Comparison of ENCODE assay signal across 1 cellular context in genomic region chr9:129888085-129888808, GRCh38.
TF ChIP-seq lines count a peak whose summit lies in the region.

No MANE protein-coding gene starts in this region.

TF ChIP-seq in H1, 55 proteins besides CTCF, POLR2A, EP300 and RAD21 (continued from another document):
- no peak for TF ChIP-seq JUN (IDR thresholded peaks at IDR 0.05; ENCODE audit: low read depth, low read length)
- TF ChIP-seq, protein P1, sequence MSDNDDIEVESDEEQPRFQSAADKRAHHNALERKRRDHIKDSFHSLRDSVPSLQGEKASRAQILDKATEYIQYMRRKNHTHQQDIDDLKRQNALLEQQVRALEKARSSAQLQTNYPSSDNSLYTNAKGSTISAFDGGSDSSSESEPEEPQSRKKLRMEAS (IDR thresholded peaks at IDR 0.05): no peak
- no peak for TF ChIP-seq KDM1A (IDR thresholded peaks at IDR 0.05; ENCODE audit: borderline replicate concordance, low read length)
- no peak for TF ChIP-seq HDAC2 (IDR thresholded peaks at IDR 0.05; ENCODE audit: borderline replicate concordance in 1 of 2, low read depth in 2 of 2, low read length in 2 of 2)
- TF ChIP-seq CBX8 (IDR thresholded peaks at IDR 0.05; ENCODE audit: borderline replicate concordance, low read depth, low read length): no peak
- TF ChIP-seq TEAD4 (IDR thresholded peaks at IDR 0.05; ENCODE audit: low read depth, low read length): no peak
- TF ChIP-seq PHF8 (conservative IDR thresholded peaks at IDR 0.05; ENCODE audit: low read depth, low read length): no peak
TF ChIP-seq in H1: peak in this region for 0.
